ENCODE assay signal across 14 cellular contexts in the genomic region with DNA sequence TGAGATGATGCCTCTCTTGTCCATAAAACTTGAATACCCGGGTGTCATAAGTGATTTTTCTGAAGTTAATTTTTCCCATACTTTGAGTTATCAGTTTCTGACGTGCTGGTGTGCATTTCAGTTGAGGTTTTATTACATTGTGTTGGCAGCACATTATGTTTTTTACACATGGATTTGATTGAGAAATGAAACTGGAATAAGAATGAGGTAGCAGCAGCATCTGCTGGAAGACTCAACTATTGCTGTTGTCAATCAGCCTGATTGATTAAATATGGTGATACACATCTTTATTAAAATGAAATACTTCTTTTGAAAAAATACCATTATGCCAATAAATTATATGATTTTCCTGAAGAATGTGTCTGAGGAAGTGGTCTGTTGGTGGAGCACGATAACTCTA.
DNase-seq lines count a peak whose midpoint lies in the region; FAIRE-seq and TF ChIP-seq lines count a peak whose summit lies in the region.
"Had no signal": no experiment of that assay in that cellular context is flagged by ENCODE, and none has a peak within 500 bp of the region (broad histone marks: within the 10 kb centered on the region; RNA-seq: fewer than 3 reads in every experiment).

No MANE protein-coding gene starts in this region.

- H3K27me3 ChIP-seq in small intestine (ENCODE audit: control insufficient read depth in 2 of 2, insufficient read depth in 2 of 2, low read length in 2 of 2): no peaks in the 10 kb centered on the region
- no peaks in the 10 kb centered on the region for H3K27me3 ChIP-seq in transverse colon

- no peaks in the 10 kb centered on the region for H3K36me3 ChIP-seq in small intestine (ENCODE audit: control insufficient read depth in 2 of 2, insufficient read depth in 2 of 2, low read length in 2 of 2)
- H3K36me3 ChIP-seq in transverse colon: no peaks in the 10 kb centered on the region

- in situ Hi-C loops in ACHN (cut with HindIII; ENCODE audit: low pct_ligation_motif_present, low pct_unique_long_range_greater_than_20kb, low sequenced_read_pairs): no loop called here
- in situ Hi-C loops in transverse colon (cut with MboI; ENCODE audit: low pct_ligation_motif_present in 1 of 4, low pct_unique_long_range_greater_than_20kb in 1 of 4, low sequenced_read_pairs in 3 of 4): no loop called here

- FAIRE-seq in small intestine (lab: Jason Lieb, UNC): no peak

- H3K9me3 ChIP-seq in small intestine (ENCODE audit: control insufficient read depth, low read depth) (no peaks in the 10 kb centered on the region), transverse colon (no peaks in the 10 kb centered on the region)

- intact Hi-C loops in transverse colon (cut with DNase I; ENCODE audit: low total_unique reads): no loop called here

- no peak for TF ChIP-seq CTCF in transverse colon (IDR thresholded peaks at IDR 0.05)

- no peak for TF ChIP-seq POLR2A in transverse colon (IDR thresholded peaks at IDR 0.05)

- WGBS in small intestine, 3 donors: 30 to 58% (median 32%) methylated on average over 3 of the region's 3 CpGs
- 55 to 59% methylated on average over 3 of the region's 3 CpGs for WGBS in transverse colon (ENCODE audit: low coverage in 1 of 2), 2 donors

- H3K27ac ChIP-seq in small intestine (ENCODE audit: low read depth in 1 of 2, low read length in 1 of 2) (no peak overlapping the region), transverse colon (no peak overlapping the region)
- H3K27ac ChIP-seq: 22Rv1 had no signal

- no peak for TF ChIP-seq EP300 in transverse colon (IDR thresholded peaks at IDR 0.05; ENCODE audit: low read depth)

- H3K4me3 ChIP-seq in small intestine (ENCODE audit: low read depth in 1 of 2, low read length in 2 of 2) (no peak overlapping the region), transverse colon (no peak overlapping the region)

- DNase-seq in NOMO-1 treated with DMSO at 0.1 percent for 48 hours (lab: John Stamatoyannopoulos, UW; ENCODE audit: unreplicated experiment): peak; percentile 2
- DNase-seq in NOMO-1 treated with dmso at 0.1 percent for 144 hours (lab: John Stamatoyannopoulos, UW; ENCODE audit: unreplicated experiment): no peak
- peak; percentile 3 for DNase-seq in OCI-M1 (lab: John Stamatoyannopoulos, UW)
- DNase-seq in fibroblast of peridontal ligament (ENCODE audit: extremely low read depth): peak; percentile 60
- peak; percentile 17 for DNase-seq in small intestine
- no peak for DNase-seq in ACHN
- DNase-seq in transverse colon: no peak
- no peak for DNase-seq in activated gamma-delta T cell (lab: John Stamatoyannopoulos, UW)
- DNase-seq: activated CD4-positive, alpha-beta T cell treated with anti-CD3 and anti-CD28 coated beads for 36 hours; GDM1; NCI-H2171; stimulated activated CD4-positive, alpha-beta T cell treated with anti-CD3 and anti-CD28 coated beads, Interleukin-15, amount 100 ng/mL, for 24 hours; T-helper 9 cell had no signal

- H3K4me1 ChIP-seq in small intestine (ENCODE audit: control insufficient read depth in 2 of 2, insufficient read depth in 1 of 2, low read depth in 1 of 2, low read length in 1 of 2): peaks cover 0 to 4% of the 10 kb centered on the region in 2 donors
- H3K4me1 ChIP-seq in transverse colon: no peaks in the 10 kb centered on the region

Comparison
In these comparisons a context has a peak if more than half of its experiments do, and no peak if none do; other contexts are left out.
1. DNase-seq: peak in NOMO-1 treated with DMSO at 0.1 percent for 48 hours (single experiment), OCI-M1 (single experiment), fibroblast of peridontal ligament (single experiment) and small intestine (single experiment); none in NOMO-1 treated with dmso at 0.1 percent for 144 hours (single experiment), ACHN (single experiment), transverse colon (single experiment) and activated gamma-delta T cell (single experiment).